ENCODE assay signal across 8 cellular contexts in genomic region chr7:48089415-48089975, GRCh38. TPM values are rescaled to one million over a fixed set of nuclear protein-coding genes. Genes with fewer than 3 reads are reported as not detected.
A peak's percentile ranks its signal among the peaks of the same experiment; 100 is the strongest.
DNase-seq lines count a peak whose midpoint lies in the region; ATAC-seq and TF ChIP-seq lines count a peak whose summit lies in the region.

No MANE protein-coding gene starts in this region.

- H3K9me3 Mint-ChIP-seq in IgD-negative memory B cell = no peaks in the 10 kb centered on the region
- H3K9me3 Mint-ChIP-seq in naive thymus-derived CD8-positive, alpha-beta T cell = no peaks in the 10 kb centered on the region
- no peaks in the 10 kb centered on the region for H3K9me3 Mint-ChIP-seq in type B pancreatic cell

- POLR2A ChIA-PET in naive thymus-derived CD8-positive, alpha-beta T cell (lab: Charles Lee) = interaction anchor here (1.0 to 3.9 kb wide), 11 partner anchors 9 to 111 kb away, joined by 3 to 45 read pairs (median 7); partner anchors contain the start of genes C7orf57 and HUS1

- peaks cover 8% of the 10 kb centered on the region for H3K36me3 Mint-ChIP-seq in IgD-negative memory B cell
- peaks cover 0 to 42% (median 16%) of the 10 kb centered on the region in 3 donors for H3K36me3 Mint-ChIP-seq in naive thymus-derived CD8-positive, alpha-beta T cell
- H3K36me3 Mint-ChIP-seq in type B pancreatic cell = peaks cover 4% of the 10 kb centered on the region

- DNase-seq in COR-L47 (lab: John Stamatoyannopoulos, UW) (peak; percentile 69), epithelial cell of prostate (ENCODE audit: low read depth, low spot score) (no peak), type B pancreatic cell (ENCODE audit: extremely low spot score, unreplicated experiment) (peak; percentile 78), DMS114 treated with DMSO at 0.1 percent for 48 hours (lab: John Stamatoyannopoulos, UW; ENCODE audit: unreplicated experiment) (no peak)
- peak; percentile 59 for DNase-seq in activated CD4-positive, alpha-beta T cell treated with anti-CD3 and anti-CD28 coated beads, Interleukin-2, amount 50 U/mL, for 1 hour
- peak in 9 of 10 donors; percentile 48 to 83 (median 66) for DNase-seq in naive thymus-derived CD8-positive, alpha-beta T cell

- peak; percentile 21 for ATAC-seq in GM21528 (IDR thresholded peaks at IDR 0.05; ENCODE audit: low FRiP score, unreplicated experiment)
- peak; percentile 61 to 66 for ATAC-seq in naive thymus-derived CD8-positive, alpha-beta T cell

- H3K27me3 Mint-ChIP-seq in IgD-negative memory B cell (no peaks in the 10 kb centered on the region), type B pancreatic cell (peaks cover 29% of the 10 kb centered on the region)
- no peaks in the 10 kb centered on the region for H3K27me3 Mint-ChIP-seq in naive thymus-derived CD8-positive, alpha-beta T cell

- TF ChIP-seq CTCF in type B pancreatic cell (conservative IDR thresholded peaks at IDR 0.05) = no peak

- H3K4me1 Mint-ChIP-seq in IgD-negative memory B cell (peaks cover 28 to 37% (median 30%) of the 10 kb centered on the region in 3 donors), type B pancreatic cell (ENCODE audit: unreplicated experiment) (peaks cover 12% of the 10 kb centered on the region)
- H3K4me1 Mint-ChIP-seq in naive thymus-derived CD8-positive, alpha-beta T cell = peaks cover 42 to 94% (median 82%) of the 10 kb centered on the region in 4 donors

- peak overlapping the region; percentile 64 to 96 (median 78) for H3K27ac Mint-ChIP-seq in IgD-negative memory B cell
- H3K27ac Mint-ChIP-seq in naive thymus-derived CD8-positive, alpha-beta T cell = peak overlapping the region; percentile 81 to 97 (median 92)
- H3K27ac Mint-ChIP-seq in type B pancreatic cell = peak overlapping the region; percentile 91

- H3K27ac ChIP-seq in epithelial cell of prostate = peak overlapping the region; percentile 100

- peak overlapping the region; percentile 85 to 98 (median 92) for H3K4me3 Mint-ChIP-seq in IgD-negative memory B cell
- peak overlapping the region; percentile 82 to 98 (median 90) for H3K4me3 Mint-ChIP-seq in naive thymus-derived CD8-positive, alpha-beta T cell
- H3K4me3 Mint-ChIP-seq in type B pancreatic cell = peak overlapping the region; percentile 92

RNA-seq across cellular contexts. Expression of gene UPP1, which starts 0.4 kb away (rescaled TPM):
- 6.2 TPM for polyA plus RNA-seq in IgD-negative memory B cell
- 10 to 100 TPM; 37.2 to 38.0 TPM for total RNA-seq in naive thymus-derived CD8-positive, alpha-beta T cell
- polyA plus RNA-seq in naive thymus-derived CD8-positive, alpha-beta T cell = 10 to 100 TPM; 67.3 to 68.7 (median 68.6) TPM
- total RNA-seq in type B pancreatic cell (ENCODE audit: low replicate concordance) = 14.3 and 15.8 TPM in 2 replicates

RNA-seq across cellular contexts. Expression of gene C7orf57, which starts 54.2 kb away (rescaled TPM):
- not detected for polyA plus RNA-seq in IgD-negative memory B cell
- not detected for total RNA-seq in naive thymus-derived CD8-positive, alpha-beta T cell
- polyA plus RNA-seq in naive thymus-derived CD8-positive, alpha-beta T cell = under 1 TPM in 2 of 3 donors, not detected in 1; 0.07 to 0.13 TPM
- total RNA-seq in type B pancreatic cell (ENCODE audit: low replicate concordance) = 0.36 and 1.5 TPM in 2 replicates

Comparison
In these comparisons a context has a peak if more than half of its experiments do, and no peak if none do; other contexts are left out.
1. DNase-seq: peak in COR-L47 (single experiment), activated CD4-positive, alpha-beta T cell treated with anti-CD3 and anti-CD28 coated beads, Interleukin-2, amount 50 U/mL, for 1 hour (single experiment), naive thymus-derived CD8-positive, alpha-beta T cell (9 of 10) and type B pancreatic cell (single experiment); none in epithelial cell of prostate (single experiment) and DMS114 treated with DMSO at 0.1 percent for 48 hours (single experiment).
2. Peak in every context shown above with its lines, with median percentiles within 50 percentile points of each other: H3K27ac Mint-ChIP-seq and H3K4me3 Mint-ChIP-seq.